ENCODE assay signal across 9 cellular contexts in genomic region chr10:71746344-71747037, GRCh38. TPM values are rescaled to one million over a fixed set of nuclear protein-coding genes. Genes with fewer than 3 reads are reported as not detected.
DNase-seq lines count a peak whose midpoint lies in the region; ATAC-seq, FAIRE-seq and TF ChIP-seq lines count a peak whose summit lies in the region.
"Had no signal": no experiment of that assay in that cellular context is flagged by ENCODE, and none has a peak within 500 bp of the region (broad histone marks: within the 10 kb centered on the region; RNA-seq: fewer than 3 reads in every experiment).

No MANE protein-coding gene starts in this region.

- H3K79me2 ChIP-seq in OCI-LY1 (ENCODE audit: insufficient read depth, low read length) = no peaks in the 10 kb centered on the region

- WGBS in esophagus muscularis mucosa = 69% methylated on average over 13 of the region's 13 CpGs
- 35 to 41% methylated on average over 13 of the region's 13 CpGs for WGBS in pancreas, 2 donors

- H3K9me2 ChIP-seq in OCI-LY1 (ENCODE audit: low read depth, low read length) = no peaks in the 10 kb centered on the region

- H3K4me1 ChIP-seq in OCI-LY1 (ENCODE audit: insufficient read depth, low read length, severe bottlenecking) (peaks cover 6% of the 10 kb centered on the region), esophagus muscularis mucosa (peaks cover 53 to 61% (median 58%) of the 10 kb centered on the region in 4 donors), pancreas (peaks cover 4 to 21% (median 9%) of the 10 kb centered on the region in 3 donors)

- TF ChIP-seq EP300 in esophagus muscularis mucosa (IDR thresholded peaks at IDR 0.05) = no peak

- no peak overlapping the region for H3K4me2 ChIP-seq in OCI-LY1 (ENCODE audit: low read length)

- DNase-seq in esophagus muscularis mucosa (ENCODE audit: extremely low spot score) = no peak
- DNase-seq in pancreas = peak in 5 of 6 donors; percentile 46 to 73 (median 57)
- DNase-seq in superior temporal gyrus (ENCODE audit: extremely low spot score) = no peak
- DNase-seq in NCI-H2029 (lab: John Stamatoyannopoulos, UW) = no peak
- DNase-seq in NCI-H2227 treated with DMSO at 0.1 percent for 48 hours (lab: John Stamatoyannopoulos, UW) = no peak
- no peak for DNase-seq in NCI-H1930 (lab: John Stamatoyannopoulos, UW)
- DNase-seq: NCI-H1048 had no signal

- H3K36me3 ChIP-seq in OCI-LY1 (ENCODE audit: insufficient read depth, low read length) = no peaks in the 10 kb centered on the region
- H3K36me3 ChIP-seq in esophagus muscularis mucosa = peaks cover 12 to 35% (median 24%) of the 10 kb centered on the region in 4 donors
- no peaks in the 10 kb centered on the region for H3K36me3 ChIP-seq in pancreas

- no peak for FAIRE-seq in pancreas (lab: Jason Lieb, UNC)

- ATAC-seq in pancreas = peak; percentile 39 to 87 (median 75)

- no peak overlapping the region for H3K9ac ChIP-seq in OCI-LY1 (ENCODE audit: low read length)

- no peak for TF ChIP-seq POLR2A in esophagus muscularis mucosa (IDR thresholded peaks at IDR 0.05; ENCODE audit: low read depth)

- H3K27ac ChIP-seq in OCI-LY1 (ENCODE audit: low read depth, low read length, poor library complexity, severe bottlenecking) = no peak overlapping the region
- peak overlapping the region; percentile 64 to 76 (median 68) for H3K27ac ChIP-seq in esophagus muscularis mucosa (replicated peaks in 1 of 4)
- peak overlapping the region; percentile 20 to 63 (median 40) for H3K27ac ChIP-seq in pancreas

- H2AFZ ChIP-seq in OCI-LY1 (ENCODE audit: low read length) = no peak overlapping the region

- H3K27me3 ChIP-seq in OCI-LY1 (ENCODE audit: insufficient read depth, low read length) = peaks cover 8% of the 10 kb centered on the region; the same call in 1 of the 2 replicates
- no peaks in the 10 kb centered on the region for H3K27me3 ChIP-seq in esophagus muscularis mucosa
- no peaks in the 10 kb centered on the region for H3K27me3 ChIP-seq in pancreas

- no peaks in the 10 kb centered on the region for H3K9me3 ChIP-seq in OCI-LY1 (ENCODE audit: low read length)
- H3K9me3 ChIP-seq in esophagus muscularis mucosa = peaks cover 0 to 7% (median 0%) of the 10 kb centered on the region in 4 donors
- no peaks in the 10 kb centered on the region for H3K9me3 ChIP-seq in pancreas

- H3K4me3 ChIP-seq in OCI-LY1 (ENCODE audit: low read depth, low read length, poor library complexity, severe bottlenecking) = no peak overlapping the region
- no peak overlapping the region for H3K4me3 ChIP-seq in esophagus muscularis mucosa
- no peak overlapping the region for H3K4me3 ChIP-seq in pancreas

- no peaks in the 10 kb centered on the region for H3F3A ChIP-seq in OCI-LY1 (ENCODE audit: insufficient read depth, low read length)

- intact Hi-C loops in esophagus muscularis mucosa (cut with DNase I) = no loop called here
- intact Hi-C loops in pancreas (cut with DNase I) = no loop called here

- TF ChIP-seq CTCF in GM12872 (IDR thresholded peaks at IDR 0.05; ENCODE audit: insufficient read depth, low read depth, low read length) = 0 out of 3 replicates have a peak, but pooled peaks have one; percentile 11
- TF ChIP-seq CTCF in OCI-LY1 (IDR thresholded peaks at IDR 0.05; ENCODE audit: low read length) = peak; percentile 37; the same call in 1 of the 2 replicates
- TF ChIP-seq CTCF in esophagus muscularis mucosa (IDR thresholded peaks at IDR 0.05) = no peak
- TF ChIP-seq CTCF in pancreas (IDR thresholded peaks at IDR 0.05) = no peak

- H4K20me1 ChIP-seq in OCI-LY1 (ENCODE audit: insufficient read depth, low read length) = no peaks in the 10 kb centered on the region

RNA-seq across cellular contexts. Expression of gene VSIR, which starts 26.8 kb away (rescaled TPM):
- total RNA-seq in esophagus muscularis mucosa (100 to 1,000 TPM in 2 of 4 donors, 10 to 100 TPM in 2; 37.8 to 118 (median 90.3) TPM), pancreas (10 to 100 TPM in 3 of 6 donors, 1 to 10 TPM in 3; 3.7 to 27.6 (median 9.7) TPM)
- 10 to 100 TPM in 1 of 2 donors, 1 to 10 TPM in 1; 5.9 to 10.2 TPM for polyA plus RNA-seq in pancreas

RNA-seq across cellular contexts. Expression of gene C10orf105, which starts 26.9 kb away (rescaled TPM):
- total RNA-seq in esophagus muscularis mucosa (under 1 TPM in 3 of 4 donors, not detected in 1; 0.06 to 0.17 (median 0.11) TPM), pancreas (under 1 TPM in 1 of 6 donors, not detected in 5; 0.06 TPM)
- polyA plus RNA-seq in pancreas = under 1 TPM; 0.08 to 0.14 TPM

Comparison
In these comparisons a context has a peak if more than half of its experiments do, and no peak if none do; other contexts are left out.
1. CTCF ChIP-seq: peak in GM12872 (single experiment) and OCI-LY1 (single experiment); none in esophagus muscularis mucosa (0 of 3) and pancreas (0 of 4).
2. DNase-seq: peak in pancreas (5 of 6); none in esophagus muscularis mucosa (single experiment), superior temporal gyrus (single experiment), NCI-H2029 (single experiment), NCI-H2227 treated with DMSO at 0.1 percent for 48 hours (single experiment) and NCI-H1930 (0 of 2).